Comparison of ENCODE assay signal across 8 cellular contexts in the genomic region with DNA sequence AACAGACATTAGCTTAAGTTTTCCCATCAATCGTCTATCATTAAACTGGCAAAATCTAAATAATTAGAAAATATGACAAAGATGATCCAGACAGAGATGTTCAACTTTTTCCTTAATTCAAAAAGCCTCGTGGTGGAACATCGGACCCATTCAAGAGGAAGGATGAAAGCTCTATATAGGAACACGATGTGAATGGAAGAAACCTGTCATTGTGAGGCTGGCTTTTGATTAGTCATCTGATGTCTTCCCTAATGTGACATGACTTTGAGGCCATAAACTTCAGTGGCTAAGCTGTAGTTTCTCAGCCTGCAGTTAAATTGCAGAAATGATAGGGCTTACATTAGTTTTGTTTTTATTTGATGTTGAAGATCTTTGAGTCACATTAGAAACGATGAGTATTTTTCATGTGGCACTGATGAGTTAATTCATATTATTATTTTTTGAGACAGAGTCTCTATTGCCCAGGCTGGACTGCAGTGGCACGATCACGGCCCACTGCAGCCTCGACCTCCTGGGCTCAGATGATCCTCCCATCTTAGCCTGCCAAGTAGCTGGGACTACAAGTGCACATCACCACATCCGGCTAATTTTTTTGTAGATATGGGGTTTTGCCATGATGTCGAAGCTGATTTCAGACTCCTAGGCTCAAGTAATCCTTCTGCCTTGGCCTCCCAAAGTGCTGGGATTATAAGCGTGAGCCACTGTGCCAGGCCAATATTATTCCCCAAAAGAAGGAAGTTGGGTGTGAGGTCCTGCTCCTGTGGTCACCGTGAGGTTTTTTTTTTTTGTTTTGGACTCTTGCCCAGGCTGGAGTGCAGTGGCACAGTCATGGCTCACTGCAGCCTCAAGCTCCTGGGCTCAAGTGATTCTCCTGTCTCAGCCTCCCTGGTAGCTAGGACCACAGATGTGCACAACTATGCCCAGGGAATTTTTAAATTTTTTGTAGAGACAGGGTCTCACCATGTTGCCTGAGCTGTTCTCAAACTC. TPM values are rescaled to one million over a fixed set of nuclear protein-coding genes. Genes with fewer than 3 reads are reported as not detected.
DNase-seq lines count a peak whose midpoint lies in the region; ATAC-seq, FAIRE-seq and TF ChIP-seq lines count a peak whose summit lies in the region.

No MANE protein-coding gene starts in this region.

- peaks cover 13 to 63% (median 53%) of the 10 kb centered on the region in 4 donors for H3K4me1 Mint-ChIP-seq in CD4-positive, CD25-positive, alpha-beta regulatory T cell

- H3K27ac ChIP-seq in CD4-positive, CD25-positive, alpha-beta regulatory T cell (ENCODE audit: insufficient read depth, low read length, poor library complexity, severe bottlenecking), result peak overlapping the region; percentile 98
- H3K27ac ChIP-seq in Karpas-422 (ENCODE audit: low read length) (peak overlapping the region; percentile 98), adrenal gland (peak overlapping the region in 3 of 5 donors; percentile 97 to 98 (median 98)), lower lobe of right lung (peak overlapping the region; percentile 99)

- H3K4me3 Mint-ChIP-seq in CD4-positive, CD25-positive, alpha-beta regulatory T cell, result peak overlapping the region; percentile 92 to 98 (median 95)

- no peak for TF ChIP-seq CTCF in adrenal gland (IDR thresholded peaks at IDR 0.05)
- no peak for TF ChIP-seq CTCF in lower lobe of right lung (IDR thresholded peaks at IDR 0.05)
- TF ChIP-seq CTCF in D721Med (IDR thresholded peaks at IDR 0.05; ENCODE audit: insufficient read depth, missing control alignments), result no peak

- WGBS in adrenal gland, 4 donors, result 64 to 70% (median 69%) methylated on average over 12 of the region's 12 CpGs

- H3K27me3 Mint-ChIP-seq in CD4-positive, CD25-positive, alpha-beta regulatory T cell, result no peaks in the 10 kb centered on the region

- no peak overlapping the region for H2AFZ ChIP-seq in Karpas-422 (ENCODE audit: low read length)

- no peaks in the 10 kb centered on the region for H4K20me1 ChIP-seq in Karpas-422 (ENCODE audit: insufficient read depth, low read depth, low read length)

- H3K36me3 ChIP-seq in CD4-positive, CD25-positive, alpha-beta regulatory T cell (ENCODE audit: control insufficient read depth, insufficient read depth, low read length), result peaks cover 5% of the 10 kb centered on the region
- H3K36me3 ChIP-seq in Karpas-422 (ENCODE audit: insufficient read depth, low read length) (peaks cover 36% of the 10 kb centered on the region; the same call in 1 of the 2 replicates), adrenal gland (replicated peaks in 1 of 2) (peaks cover 0 to 21% of the 10 kb centered on the region in 2 donors), lower lobe of right lung (peaks cover 24% of the 10 kb centered on the region)

- peak overlapping the region; percentile 93 to 96 (median 95) for H3K27ac Mint-ChIP-seq in CD4-positive, CD25-positive, alpha-beta regulatory T cell

- H3K27me3 ChIP-seq in CD4-positive, CD25-positive, alpha-beta regulatory T cell (ENCODE audit: control insufficient read depth, insufficient read depth, low read length), result no peaks in the 10 kb centered on the region
- H3K27me3 ChIP-seq in Karpas-422 (ENCODE audit: low read length), result no peaks in the 10 kb centered on the region
- no peaks in the 10 kb centered on the region for H3K27me3 ChIP-seq in adrenal gland
- no peaks in the 10 kb centered on the region for H3K27me3 ChIP-seq in lower lobe of right lung (ENCODE audit: low read depth)

- peak; percentile 24 to 70 (median 49) for DNase-seq in CD4-positive, CD25-positive, alpha-beta regulatory T cell
- DNase-seq in Karpas-422 (peak; percentile 77), adrenal gland (no peak), lower lobe of right lung (no peak), NCI-H2081 (lab: John Stamatoyannopoulos, UW) (no peak), D721Med (ENCODE audit: insufficient read length, low spot score) (no peak), NCI-H526 treated with DMSO at 0.1 percent for 48 hours (lab: John Stamatoyannopoulos, UW) (no peak)

- H3K9me2 ChIP-seq in Karpas-422 (replicated peaks; ENCODE audit: insufficient read depth, low read length), result no peaks in the 10 kb centered on the region

- H3K9me3 Mint-ChIP-seq in CD4-positive, CD25-positive, alpha-beta regulatory T cell, result no peaks in the 10 kb centered on the region

- peak overlapping the region; percentile 85 for H3K4me3 ChIP-seq in CD4-positive, CD25-positive, alpha-beta regulatory T cell (ENCODE audit: low read depth, low read length)
- peak overlapping the region; percentile 78 for H3K4me3 ChIP-seq in Karpas-422 (ENCODE audit: low read length)
- peak overlapping the region in 1 of 4 donors; percentile 91 for H3K4me3 ChIP-seq in adrenal gland
- peak overlapping the region; percentile 91 for H3K4me3 ChIP-seq in lower lobe of right lung

- intact Hi-C loops in adrenal gland (cut with DNase I), result no loop called here
- intact Hi-C loops in lower lobe of right lung (cut with DNase I), result no loop called here

- TF ChIP-seq POLR2A in adrenal gland (IDR thresholded peaks at IDR 0.05), result no peak

- no peaks in the 10 kb centered on the region for H3K9me3 ChIP-seq in CD4-positive, CD25-positive, alpha-beta regulatory T cell (ENCODE audit: control insufficient read depth in 2 of 2, low read length in 2 of 2)
- no peaks in the 10 kb centered on the region for H3K9me3 ChIP-seq in Karpas-422 (ENCODE audit: low read length)
- H3K9me3 ChIP-seq in adrenal gland (replicated peaks in 1 of 3), result no peaks in the 10 kb centered on the region
- no peaks in the 10 kb centered on the region for H3K9me3 ChIP-seq in lower lobe of right lung

- peaks cover 9% of the 10 kb centered on the region for H3K36me3 Mint-ChIP-seq in CD4-positive, CD25-positive, alpha-beta regulatory T cell

- peak overlapping the region; percentile 91 for H3K9ac ChIP-seq in Karpas-422 (ENCODE audit: low read length)

- peaks cover 51% of the 10 kb centered on the region for H3K79me2 ChIP-seq in Karpas-422 (ENCODE audit: low read length)

- peaks cover 54% of the 10 kb centered on the region for H3K4me1 ChIP-seq in CD4-positive, CD25-positive, alpha-beta regulatory T cell (ENCODE audit: control insufficient read depth, insufficient read depth, low read length, poor library complexity, severe bottlenecking)
- H3K4me1 ChIP-seq in Karpas-422 (ENCODE audit: low read length) (peaks cover 77% of the 10 kb centered on the region), adrenal gland (replicated peaks in 1 of 2) (peaks cover 10% of the 10 kb centered on the region in 2 donors), lower lobe of right lung (peaks cover 25% of the 10 kb centered on the region)

- peak overlapping the region; percentile 76 for H3K4me2 ChIP-seq in Karpas-422 (ENCODE audit: low read depth, low read length, poor library complexity, severe bottlenecking)

- FAIRE-seq in D721Med (lab: Jason Lieb, UNC), result no peak

- ATAC-seq in CD4-positive, CD25-positive, alpha-beta regulatory T cell (ENCODE audit: low read depth in 2 of 2), result no peak
- no peak for ATAC-seq in lower lobe of right lung
- ATAC-seq in GM18517 (IDR thresholded peaks at IDR 0.05; ENCODE audit: unreplicated experiment), result no peak

RNA-seq across cellular contexts. Expression of a gene that starts 1.3 kb away (rescaled TPM):
- 58.6 TPM for total RNA-seq in CD4-positive, CD25-positive, alpha-beta regulatory T cell
- polyA plus RNA-seq in CD4-positive, CD25-positive, alpha-beta regulatory T cell, result 100 to 1,000 TPM; 102 to 116 (median 114) TPM
- 66.7 and 136 TPM in 2 replicates for total RNA-seq in Karpas-422 (2014; rRNA removed; shearing (Covaris generic); ENCODE audit: low replicate concordance)
- total RNA-seq in adrenal gland (100 to 1,000 TPM in 1 of 8 donors, 10 to 100 TPM in 7; 55.5 to 113 (median 72.6) TPM), lower lobe of right lung (55.9 TPM)
- polyA plus RNA-seq in adrenal gland, result 100 to 1,000 TPM in 2 of 3 donors, 10 to 100 TPM in 1; 82.6 to 135 (median 135) TPM

RNA-seq across cellular contexts. Expression of a gene that starts 41.7 kb away (rescaled TPM):
- total RNA-seq in CD4-positive, CD25-positive, alpha-beta regulatory T cell, result 11.5 TPM
- 1 to 10 TPM; 1.9 to 5.1 (median 3.0) TPM for polyA plus RNA-seq in CD4-positive, CD25-positive, alpha-beta regulatory T cell
- total RNA-seq in Karpas-422 (2014; rRNA removed; shearing (Covaris generic); ENCODE audit: low replicate concordance), result 44.7 and 59.9 TPM in 2 replicates
- total RNA-seq in adrenal gland (10 to 100 TPM in 1 of 8 donors, 1 to 10 TPM in 6, under 1 TPM in 1; 0.84 to 83.0 (median 2.5) TPM), lower lobe of right lung (7.5 TPM)
- polyA plus RNA-seq in adrenal gland, result 10 to 100 TPM in 1 of 3 donors, 1 to 10 TPM in 1, under 1 TPM in 1; 0.47 to 59.7 (median 1.1) TPM

RNA-seq across cellular contexts. Expression of a gene that starts 42.1 kb away (rescaled TPM):
- 21.8 TPM for total RNA-seq in CD4-positive, CD25-positive, alpha-beta regulatory T cell
- 10 to 100 TPM; 10.3 to 13.7 (median 12.5) TPM for polyA plus RNA-seq in CD4-positive, CD25-positive, alpha-beta regulatory T cell
- total RNA-seq in Karpas-422 (2014; rRNA removed; shearing (Covaris generic); ENCODE audit: low replicate concordance), result 47.1 and 63.2 TPM in 2 replicates
- 10 to 100 TPM in 4 of 8 donors, 1 to 10 TPM in 4; 7.3 to 49.6 (median 12.7) TPM for total RNA-seq in adrenal gland
- 10 to 100 TPM in 1 of 3 donors, 1 to 10 TPM in 2; 2.1 to 22.9 (median 3.1) TPM for polyA plus RNA-seq in adrenal gland
- total RNA-seq in lower lobe of right lung, result 4.2 TPM

Comparison
In these comparisons a context has a peak if more than half of its experiments do, and no peak if none do; other contexts are left out.
1. DNase-seq: peak in CD4-positive, CD25-positive, alpha-beta regulatory T cell (3 of 3) and Karpas-422 (single experiment); none in adrenal gland (0 of 7), lower lobe of right lung (single experiment), NCI-H2081 (0 of 2), D721Med (single experiment) and NCI-H526 treated with DMSO at 0.1 percent for 48 hours (single experiment).
2. Peak in every context shown above with its lines, with median percentiles within 50 percentile points of each other: H3K27ac ChIP-seq.